ENCODE assay signal across 14 cellular contexts in the genomic region with DNA sequence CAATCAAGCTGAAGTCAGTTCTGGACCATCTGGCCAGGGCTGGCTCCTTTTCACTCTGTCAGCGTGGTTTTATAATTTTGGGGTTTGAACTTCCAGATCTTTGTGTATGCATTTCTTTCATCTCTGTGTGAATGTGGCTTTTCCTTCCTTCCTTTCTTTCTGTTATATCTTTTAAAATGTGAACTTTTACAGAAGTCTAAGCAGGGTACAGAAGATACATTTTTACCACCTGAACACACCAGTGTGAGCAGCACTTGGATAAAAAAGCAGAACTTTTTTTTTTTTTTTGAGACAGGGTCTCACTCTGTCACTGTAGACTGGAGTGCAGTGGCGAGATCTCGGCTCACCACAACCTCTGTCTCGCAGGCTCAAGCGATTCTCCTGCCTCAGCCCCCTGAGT. TPM values are rescaled to one million over a fixed set of nuclear protein-coding genes. Genes with fewer than 3 reads are reported as not detected.
DNase-seq lines count a peak whose midpoint lies in the region; ATAC-seq and TF ChIP-seq lines count a peak whose summit lies in the region.
"Had no signal": no experiment of that assay in that cellular context is flagged by ENCODE, and none has a peak within 500 bp of the region (broad histone marks: within the 10 kb centered on the region; RNA-seq: fewer than 3 reads in every experiment).

No MANE protein-coding gene starts in this region.

- H3K4me3 Mint-ChIP-seq in type B pancreatic cell, result no peak overlapping the region
- H3K4me3 Mint-ChIP-seq: CD8-positive, alpha-beta memory T cell; HFFc6 had no signal

- H3K4me1 Mint-ChIP-seq in type B pancreatic cell (ENCODE audit: unreplicated experiment), result peaks cover 15% of the 10 kb centered on the region

- H3K9me3 Mint-ChIP-seq in type B pancreatic cell, result no peaks in the 10 kb centered on the region
- H3K9me3 Mint-ChIP-seq: CD8-positive, alpha-beta memory T cell; HFFc6 had no signal

- no peaks in the 10 kb centered on the region for H3K27me3 ChIP-seq in BLaER1 treated with 17β-estradiol and CSF1 and Interleukin-3, amounts not matched to agents 10 nM and 100 nM
- peaks cover 5% of the 10 kb centered on the region for H3K27me3 ChIP-seq in DND-41 (ENCODE audit: insufficient read depth, low read length, poor library complexity)
- H3K27me3 ChIP-seq in body of pancreas, result no peaks in the 10 kb centered on the region
- H3K27me3 ChIP-seq: BE2C had no signal

- intact Hi-C loops in body of pancreas (cut with DNase I), result no loop called here

- ATAC-seq in DND-41 (ENCODE audit: insufficient read depth, low read depth) (peak; percentile 78), body of pancreas (no peak), GM18858 (IDR thresholded peaks at IDR 0.05; ENCODE audit: unreplicated experiment) (no peak), GM21360 (IDR thresholded peaks at IDR 0.05; ENCODE audit: unreplicated experiment) (no peak)
- ATAC-seq: A549, K562 had no signal

- TF ChIP-seq POLR2A in body of pancreas (IDR thresholded peaks at IDR 0.05), result no peak

- no peak overlapping the region for H3K27ac ChIP-seq in BLaER1 treated with 17β-estradiol and CSF1 and Interleukin-3, amounts not matched to agents 10 nM and 100 nM
- H3K27ac ChIP-seq in DND-41 (ENCODE audit: low read length) (no peak overlapping the region), body of pancreas (peak overlapping the region; percentile 55 to 85 (median 81))
- H3K27ac ChIP-seq: A549 had no signal

- 68 to 97% methylated on average over 5 of the region's 5 CpGs for WGBS in body of pancreas, 2 donors

- H3K4me3 ChIP-seq in BLaER1 treated with 17β-estradiol and CSF1 and Interleukin-3, amounts not matched to agents 10 nM and 100 nM, result no peak overlapping the region
- H3K4me3 ChIP-seq in DND-41 (ENCODE audit: low read depth in 1 of 2, low read length in 2 of 2) (no peak overlapping the region), body of pancreas (no peak overlapping the region)
- H3K4me3 ChIP-seq: A549, K562 had no signal

- peak; percentile 35 for DNase-seq in DND-41
- DNase-seq in body of pancreas, result no peak
- DNase-seq in type B pancreatic cell (ENCODE audit: extremely low spot score, unreplicated experiment), result no peak
- DNase-seq: BE2C; Caco-2; CD8-positive, alpha-beta memory T cell; DMS53; HCEC 1CT; HFFc6 had no signal

- H2AFZ ChIP-seq in DND-41 (ENCODE audit: low read depth, low read length), result no peak overlapping the region

- no peaks in the 10 kb centered on the region for H3K79me2 ChIP-seq in DND-41 (ENCODE audit: insufficient read depth, low read length)

- no peaks in the 10 kb centered on the region for H4K20me1 ChIP-seq in BLaER1 treated with 17β-estradiol and CSF1 and Interleukin-3, amounts not matched to agents 10 nM and 100 nM
- H4K20me1 ChIP-seq in DND-41 (ENCODE audit: insufficient read depth, low read length), result no peaks in the 10 kb centered on the region

- no peaks in the 10 kb centered on the region for H3K36me3 Mint-ChIP-seq in type B pancreatic cell
- H3K36me3 Mint-ChIP-seq: CD8-positive, alpha-beta memory T cell had no signal

- H3K4me2 ChIP-seq in BLaER1 treated with 17β-estradiol and CSF1 and Interleukin-3, amounts not matched to agents 10 nM and 100 nM, result peak overlapping the region; percentile 8 to 45 (median 34); a peak in 18 of 22 replicates
- H3K4me2 ChIP-seq in DND-41 (ENCODE audit: insufficient read depth, low read length), result no peak overlapping the region
- H3K4me2 ChIP-seq: A549 had no signal

- no peak overlapping the region for H3K9ac ChIP-seq in BLaER1 treated with 17β-estradiol and CSF1 and Interleukin-3, amounts not matched to agents 10 nM and 100 nM
- H3K9ac ChIP-seq in DND-41 (ENCODE audit: low read depth, low read length), result no peak overlapping the region

- peak overlapping the region; percentile 67 for H3K27ac Mint-ChIP-seq in type B pancreatic cell
- H3K27ac Mint-ChIP-seq: HFFc6 had no signal

- H3K9me3 ChIP-seq in BLaER1 treated with 17β-estradiol and CSF1 and Interleukin-3, amounts not matched to agents 10 nM and 100 nM (replicated peaks in 1 of 11), result no peaks in the 10 kb centered on the region
- H3K9me3 ChIP-seq in DND-41 (ENCODE audit: insufficient read depth, low read length, severe bottlenecking) (no peaks in the 10 kb centered on the region), body of pancreas (no peaks in the 10 kb centered on the region)
- H3K9me3 ChIP-seq: A549, BE2C, Caco-2 had no signal

- H3K36me3 ChIP-seq in BLaER1 treated with 17β-estradiol and CSF1 and Interleukin-3, amounts not matched to agents 10 nM and 100 nM, result no peaks in the 10 kb centered on the region
- H3K36me3 ChIP-seq in DND-41 (ENCODE audit: insufficient read depth, low read length) (no peaks in the 10 kb centered on the region), body of pancreas (replicated peaks in 1 of 2; ENCODE audit: insufficient read depth in 1 of 2, low read depth in 2 of 2) (no peaks in the 10 kb centered on the region)
- H3K36me3 ChIP-seq: BE2C had no signal

- no peak for TF ChIP-seq CTCF in DND-41 (IDR thresholded peaks at IDR 0.05; ENCODE audit: borderline replicate concordance, extremely low read depth, low read length, poor library complexity, severe bottlenecking)
- no peak for TF ChIP-seq CTCF in body of pancreas (IDR thresholded peaks at IDR 0.05)
- TF ChIP-seq CTCF in type B pancreatic cell (conservative IDR thresholded peaks at IDR 0.05), result no peak

- H3K4me1 ChIP-seq in BLaER1 treated with 17β-estradiol and CSF1 and Interleukin-3, amounts not matched to agents 10 nM and 100 nM, result peaks cover 11 to 43% (median 32%) of the 10 kb centered on the region in 10 experiments; a peak in 19 of 20 replicates
- peaks cover 6% of the 10 kb centered on the region; the same call in 1 of the 2 replicates for H3K4me1 ChIP-seq in DND-41 (ENCODE audit: insufficient read depth, low read length)
- peaks cover 33% of the 10 kb centered on the region for H3K4me1 ChIP-seq in body of pancreas
- H3K4me1 ChIP-seq: A549, BE2C had no signal

- no peaks in the 10 kb centered on the region for H3K27me3 Mint-ChIP-seq in type B pancreatic cell

RNA-seq across cellular contexts. Expression of a gene that starts 20.4 kb away (rescaled TPM):
- total RNA-seq in body of pancreas, result 100 to 1,000 TPM in 1 of 2 donors, 10 to 100 TPM in 1; 47.7 to 104 TPM
- total RNA-seq in type B pancreatic cell (ENCODE audit: low replicate concordance), result 23.0 and 54.1 TPM in 2 replicates

RNA-seq across cellular contexts. Expression of a gene that starts 57.5 kb away (rescaled TPM):
- total RNA-seq in body of pancreas, result 1 to 10 TPM; 9.1 to 9.6 TPM
- 29.9 and 42.9 TPM in 2 replicates for total RNA-seq in type B pancreatic cell (ENCODE audit: low replicate concordance)

Comparison
In these comparisons a context has a peak if more than half of its experiments do, and no peak if none do; other contexts are left out.
1. H3K27ac ChIP-seq: peak in body of pancreas (4 of 4); none in BLaER1 treated with 17β-estradiol and CSF1 and Interleukin-3, amounts not matched to agents 10 nM and 100 nM (0 of 11) and DND-41 (single experiment).